In the genomic region with DNA sequence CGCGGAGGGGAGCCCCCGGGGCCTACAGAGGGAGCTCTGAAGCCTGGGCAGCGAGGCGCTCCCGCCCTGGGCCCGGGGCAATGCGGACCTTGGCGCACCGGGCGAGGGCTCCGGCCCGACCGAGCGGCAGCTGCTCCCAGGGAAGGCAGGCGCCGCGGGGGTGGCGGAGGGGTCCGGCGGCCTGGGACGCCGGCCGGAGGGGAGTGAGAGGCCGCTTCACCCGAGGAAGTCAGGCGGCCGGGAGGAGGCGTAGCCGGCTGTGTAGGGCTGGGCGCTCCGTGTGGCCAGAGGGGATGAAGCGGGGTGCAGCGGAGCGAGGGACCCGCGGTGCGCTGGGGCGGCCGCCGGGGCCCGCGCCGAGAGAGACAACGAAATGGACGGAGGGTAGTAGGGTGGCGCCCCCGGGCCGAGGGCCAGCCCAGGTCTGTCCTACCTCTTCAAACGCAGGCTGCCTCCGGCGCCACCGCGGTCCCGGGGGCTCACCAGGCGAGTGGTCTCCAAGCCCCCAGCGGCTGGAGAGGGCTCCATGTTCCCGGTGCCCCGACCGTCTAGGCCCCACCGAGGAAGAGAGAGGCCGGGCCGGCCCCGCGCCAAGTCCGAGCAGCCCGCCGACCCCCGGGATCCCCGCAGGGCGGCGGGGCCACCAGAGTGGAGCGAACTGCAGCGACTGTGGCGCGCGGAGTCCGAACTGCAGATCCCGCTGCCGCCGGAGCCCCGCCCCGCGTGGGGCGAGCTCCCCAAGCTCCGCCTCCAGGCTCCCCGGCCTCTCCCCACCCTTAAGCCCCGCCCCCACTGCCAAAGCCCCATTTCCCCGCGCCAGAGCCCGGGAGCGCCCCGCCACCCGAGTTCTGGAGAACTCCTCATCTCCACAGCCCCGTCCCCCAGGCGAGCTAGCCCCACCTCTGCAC, we compare ENCODE assay signal across 8 cellular contexts. TPM values are rescaled to one million over a fixed set of nuclear protein-coding genes. Genes with fewer than 3 reads are reported as not detected.
DNase-seq lines count a peak whose midpoint lies in the region; ATAC-seq, FAIRE-seq and TF ChIP-seq lines count a peak whose summit lies in the region.

A gene with protein sequence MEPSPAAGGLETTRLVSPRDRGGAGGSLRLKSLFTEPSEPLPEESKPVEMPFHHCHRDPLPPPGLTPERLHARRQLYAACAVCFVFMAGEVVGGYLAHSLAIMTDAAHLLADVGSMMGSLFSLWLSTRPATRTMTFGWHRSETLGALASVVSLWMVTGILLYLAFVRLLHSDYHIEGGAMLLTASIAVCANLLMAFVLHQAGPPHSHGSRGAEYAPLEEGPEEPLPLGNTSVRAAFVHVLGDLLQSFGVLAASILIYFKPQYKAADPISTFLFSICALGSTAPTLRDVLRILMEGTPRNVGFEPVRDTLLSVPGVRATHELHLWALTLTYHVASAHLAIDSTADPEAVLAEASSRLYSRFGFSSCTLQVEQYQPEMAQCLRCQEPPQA (minus strand): TSS at position 669 of the 908 bp plus-strand sequence. CDS start 141 bp downstream, at position 528.

- POLR2A ChIA-PET in CD8-positive, alpha-beta T cell (lab: Charles Lee): no interaction called here

- ATAC-seq in CD8-positive, alpha-beta T cell: peak; percentile 69

- no peak within 1 kb of the TSS for H3K27ac ChIP-seq in CD8-positive, alpha-beta T cell (ENCODE audit: low read depth, low read length)
- H3K27ac ChIP-seq in HL-60 (replicated peaks) (no peak within 1 kb of the TSS), astrocyte (ENCODE audit: low read depth, low read length) (no peak within 1 kb of the TSS), spleen (no peak within 1 kb of the TSS)

- H3K9ac ChIP-seq in astrocyte (ENCODE audit: low read length): no peak within 1 kb of the TSS

- no peaks in the 10 kb centered on the region for H3K36me3 ChIP-seq in CD8-positive, alpha-beta T cell (ENCODE audit: insufficient read depth, low read length)
- no peaks in the 10 kb centered on the region for H3K36me3 ChIP-seq in astrocyte (ENCODE audit: insufficient read depth, low read length)
- no peaks in the 10 kb centered on the region for H3K36me3 ChIP-seq in spleen

- no peaks in the 10 kb centered on the region for H3K79me2 ChIP-seq in astrocyte (ENCODE audit: insufficient read depth, low read length)

- peaks cover 34% of the 10 kb centered on the region for H3K27me3 ChIP-seq in CD8-positive, alpha-beta T cell (ENCODE audit: insufficient read depth, low read length)
- H3K27me3 ChIP-seq in HL-60 (ENCODE audit: insufficient read depth, poor library complexity, severe bottlenecking) (peaks cover 60% of the 10 kb centered on the region), astrocyte (ENCODE audit: insufficient read depth, low read length) (peaks cover 66% of the 10 kb centered on the region), spleen (replicated peaks in 1 of 7) (peaks cover 3 to 100% (median 55%) of the 10 kb centered on the region in 7 donors)

- H3K4me3 ChIP-seq in CD8-positive, alpha-beta T cell (ENCODE audit: low read depth, low read length): peak within 1 kb of the TSS; percentile 55
- peak within 1 kb of the TSS; percentile 39 for H3K4me3 ChIP-seq in HL-60 (replicated peaks; ENCODE audit: insufficient read depth, low read length)
- H3K4me3 ChIP-seq in astrocyte (ENCODE audit: insufficient read depth, low read depth, low read length): peak within 1 kb of the TSS; percentile 42
- H3K4me3 ChIP-seq in iPS-18c (ENCODE audit: insufficient read depth, low read depth, low read length): peak within 1 kb of the TSS; percentile 61
- H3K4me3 ChIP-seq in spleen: peak within 1 kb of the TSS; percentile 45 to 83 (median 59)

- peak in 6 of 7 experiments; percentile 43 to 74 (median 58) for DNase-seq in CD8-positive, alpha-beta T cell
- peak in 1 of 2 experiments; percentile 26 for DNase-seq in HL-60 (ENCODE audit: low read depth in 1 of 2, low spot score in 1 of 2)
- no peak for DNase-seq in astrocyte (ENCODE audit: low read depth)
- DNase-seq in spleen: peak; percentile 84
- no peak for DNase-seq in kidney glomerular epithelial cell (lab: John Stamatoyannopoulos, UW)
- DNase-seq in cerebellar cortex (ENCODE audit: low spot score): no peak

- peak within 1 kb of the TSS; percentile 56 for H2AFZ ChIP-seq in astrocyte (ENCODE audit: low read depth, low read length)

- H3K27me3 Mint-ChIP-seq in CD8-positive, alpha-beta T cell (ENCODE audit: low read depth): peaks cover 52% of the 10 kb centered on the region
- H3K27me3 Mint-ChIP-seq in T-helper 1 cell treated with Interleukin-12 subunit alpha and Interleukin-12 subunit beta and Interleukin-4 antibody, amounts not matched to agents 30 μg/mL and 1 μg/mL, for 36 hours (ENCODE audit: low read depth): peaks cover 42% of the 10 kb centered on the region
- peaks cover 46% of the 10 kb centered on the region for H3K27me3 Mint-ChIP-seq in astrocyte (ENCODE audit: low read depth, unreplicated experiment)

- no peak within 1 kb of the TSS for H3K27ac Mint-ChIP-seq in CD8-positive, alpha-beta T cell
- no peak within 1 kb of the TSS for H3K27ac Mint-ChIP-seq in T-helper 1 cell treated with Interleukin-12 subunit alpha and Interleukin-12 subunit beta and Interleukin-4 antibody, amounts not matched to agents 30 μg/mL and 1 μg/mL, for 36 hours
- H3K27ac Mint-ChIP-seq in astrocyte (ENCODE audit: unreplicated experiment): no peak within 1 kb of the TSS

- peaks cover 14% of the 10 kb centered on the region for H4K20me1 ChIP-seq in astrocyte (ENCODE audit: insufficient read depth, low read length)

- 1 to 2% (median 1%) methylated on average over 60 to 96 of the region's 96 CpGs for WGBS in spleen, 5 donors

- TF ChIP-seq CTCF in CD8-positive, alpha-beta T cell (IDR thresholded peaks at IDR 0.05): no peak
- no peak for TF ChIP-seq CTCF in HL-60 (IDR thresholded peaks at IDR 0.05; ENCODE audit: insufficient read depth, low read length)
- no peak for TF ChIP-seq CTCF in astrocyte (IDR thresholded peaks at IDR 0.05; ENCODE audit: insufficient read depth, low read depth, low read length)
- no peak for TF ChIP-seq CTCF in spleen (IDR thresholded peaks at IDR 0.05 in 8 of 11, conservative IDR thresholded peaks at IDR 0.05 in 3 of 11)

- peaks cover 24% of the 10 kb centered on the region for H3K4me1 ChIP-seq in CD8-positive, alpha-beta T cell (ENCODE audit: insufficient read depth, low read length)
- H3K4me1 ChIP-seq in astrocyte (ENCODE audit: insufficient read depth, low read length): peaks cover 6% of the 10 kb centered on the region
- H3K4me1 ChIP-seq in spleen: peaks cover 28 to 43% (median 40%) of the 10 kb centered on the region in 6 donors

- no peaks in the 10 kb centered on the region for H3K9me3 Mint-ChIP-seq in CD8-positive, alpha-beta T cell
- no peaks in the 10 kb centered on the region for H3K9me3 Mint-ChIP-seq in T-helper 1 cell treated with Interleukin-12 subunit alpha and Interleukin-12 subunit beta and Interleukin-4 antibody, amounts not matched to agents 30 μg/mL and 1 μg/mL, for 36 hours
- peaks cover 3% of the 10 kb centered on the region for H3K9me3 Mint-ChIP-seq in astrocyte (ENCODE audit: unreplicated experiment)

- peaks cover 26% of the 10 kb centered on the region for H3K4me1 Mint-ChIP-seq in CD8-positive, alpha-beta T cell (ENCODE audit: low read depth)
- H3K4me1 Mint-ChIP-seq in T-helper 1 cell treated with Interleukin-12 subunit alpha and Interleukin-12 subunit beta and Interleukin-4 antibody, amounts not matched to agents 30 μg/mL and 1 μg/mL, for 36 hours (ENCODE audit: low read depth): peaks cover 22% of the 10 kb centered on the region
- peaks cover 3% of the 10 kb centered on the region for H3K4me1 Mint-ChIP-seq in astrocyte (ENCODE audit: low read depth, unreplicated experiment)

- H3K36me3 Mint-ChIP-seq in CD8-positive, alpha-beta T cell: peaks cover 3% of the 10 kb centered on the region
- H3K36me3 Mint-ChIP-seq in T-helper 1 cell treated with Interleukin-12 subunit alpha and Interleukin-12 subunit beta and Interleukin-4 antibody, amounts not matched to agents 30 μg/mL and 1 μg/mL, for 36 hours (ENCODE audit: low read depth): no peaks in the 10 kb centered on the region
- no peaks in the 10 kb centered on the region for H3K36me3 Mint-ChIP-seq in astrocyte (ENCODE audit: low read depth, unreplicated experiment)

- CTCF ChIA-PET in CD8-positive, alpha-beta T cell (lab: Charles Lee): interaction anchor here (1.6 to 5.4 kb wide), 2 partner anchors 13 to 18 kb away, joined by 3 to 73 read pairs; partner anchors contain the start of gene TRIM54

- no peak for FAIRE-seq in astrocyte (lab: Jason Lieb, UNC)

- peak within 1 kb of the TSS; percentile 79 for H3K4me2 ChIP-seq in astrocyte (ENCODE audit: low read length)

- intact Hi-C loops in CD8-positive, alpha-beta T cell (cut with DNase I, micrococcal nuclease): loop anchor here in 1 of 2 experiments (5.0 kb wide), 1 partner anchor 175 kb away; the partner anchor contains the start of gene KHK
- intact Hi-C loops in spleen (cut with DNase I; ENCODE audit: low total_unique reads): no loop called here

- TF ChIP-seq POLR2A in spleen (IDR thresholded peaks at IDR 0.05): no peak

- H3K4me3 Mint-ChIP-seq in CD8-positive, alpha-beta T cell: peak within 1 kb of the TSS; percentile 91
- peak within 1 kb of the TSS; percentile 79 for H3K4me3 Mint-ChIP-seq in T-helper 1 cell treated with Interleukin-12 subunit alpha and Interleukin-12 subunit beta and Interleukin-4 antibody, amounts not matched to agents 30 μg/mL and 1 μg/mL, for 36 hours
- peak within 1 kb of the TSS; percentile 71 for H3K4me3 Mint-ChIP-seq in astrocyte (ENCODE audit: unreplicated experiment)

- no peaks in the 10 kb centered on the region for H3K9me3 ChIP-seq in CD8-positive, alpha-beta T cell (ENCODE audit: low read length)
- H3K9me3 ChIP-seq in astrocyte (ENCODE audit: insufficient read depth, low read depth, low read length) (peaks cover 2% of the 10 kb centered on the region), iPS-18c (ENCODE audit: control insufficient read depth, insufficient read depth, low read length) (no peaks in the 10 kb centered on the region), spleen (no peaks in the 10 kb centered on the region)

RNA-seq across cellular contexts. Expression of the gene that starts here (rescaled TPM):
- not detected for total RNA-seq in CD8-positive, alpha-beta T cell
- total RNA-seq in astrocyte: 0.16 and 0.34 TPM in 2 replicates
- under 1 TPM in 2 of 7 donors, not detected in 5; 0.32 to 0.34 TPM for total RNA-seq in spleen
- polyA plus RNA-seq in spleen: under 1 TPM; 0.05 to 0.16 (median 0.07) TPM

Comparison
In these comparisons a context has a peak if more than half of its experiments do, and no peak if none do; other contexts are left out.
1. Peak in DNase-seq, ATAC-seq and H3K4me3 ChIP-seq in CD8-positive, alpha-beta T cell; RNA of the gene not detected or under 1 TPM.
2. Peak in DNase-seq and H3K4me3 ChIP-seq in spleen; RNA of the gene not detected or under 1 TPM.